ENCODE assay signal across 24 cellular contexts in genomic region chr7:154869436-154869835, GRCh38.
"Had no signal": no experiment of that assay in that cellular context is flagged by ENCODE, and none has a peak within 500 bp of the region (broad histone marks: within the 10 kb centered on the region; RNA-seq: fewer than 3 reads in every experiment).

No MANE protein-coding gene starts in this region.

- H3K27me3 ChIP-seq: dorsolateral prefrontal cortex, thyroid gland, upper lobe of left lung had no signal

- H3K4me1 ChIP-seq: gastroesophageal sphincter, thyroid gland had no signal

- H3K9me3 ChIP-seq: gastroesophageal sphincter, stomach, thyroid gland, upper lobe of left lung had no signal

- FAIRE-seq: bronchial epithelial cell, small intestine had no signal

- H3K27ac ChIP-seq: coronary artery, dorsolateral prefrontal cortex, gastroesophageal sphincter, SK-N-MC, stomach, thyroid gland, upper lobe of left lung, VCaP had no signal

- DNase-seq: activated CD4-positive, alpha-beta T cell treated with anti-CD3 and anti-CD28 coated beads for 4 hours; activated CD4-positive, alpha-beta T cell treated with anti-CD3 and anti-CD28 coated beads, Interleukin-2, amount 50 U/mL, for 48 hours; activated CD8-positive, alpha-beta memory T cell treated with anti-CD3 and anti-CD28 coated beads for 24 hours; activated T-cell treated with anti-CD3 and anti-CD28 coated beads, Interleukin-2, amount 50 U/mL, for 1 hour; anterior cingulate cortex; effector memory CD4-positive, alpha-beta T cell; hypothalamus; kidney glomerular epithelial cell; naive thymus-derived CD4-positive, alpha-beta T cell; stimulated activated CD4-positive, alpha-beta T cell treated with anti-CD3 and anti-CD28 coated beads, Interleukin-1b, Interleukin-23, amount 100 ng/mL, for 48 hours; stimulated activated CD4-positive, alpha-beta T cell treated with anti-CD3 and anti-CD28 coated beads, Interleukin-4, amount 100 ng/mL, for 4 hours; stimulated activated CD8-positive, alpha-beta memory T cell treated with anti-CD3 and anti-CD28 coated beads, Interleukin-4, amount 100 ng/mL, for 48 hours; stimulated activated naive B cell treated with anti-CD40 and anti-IgM and Interleukin-4, amounts not matched to agents 10 μg/mL and 1 μg/mL and 100 μg/mL, for 72 hours; stomach; thyroid gland; upper lobe of left lung had no signal

- H3K36me3 ChIP-seq: gastroesophageal sphincter, stomach, thyroid gland, upper lobe of left lung had no signal

- H3K4me3 ChIP-seq: coronary artery, dorsolateral prefrontal cortex, gastroesophageal sphincter, lung, SK-N-MC, stomach, thyroid gland, upper lobe of left lung had no signal
